In the genomic region with DNA sequence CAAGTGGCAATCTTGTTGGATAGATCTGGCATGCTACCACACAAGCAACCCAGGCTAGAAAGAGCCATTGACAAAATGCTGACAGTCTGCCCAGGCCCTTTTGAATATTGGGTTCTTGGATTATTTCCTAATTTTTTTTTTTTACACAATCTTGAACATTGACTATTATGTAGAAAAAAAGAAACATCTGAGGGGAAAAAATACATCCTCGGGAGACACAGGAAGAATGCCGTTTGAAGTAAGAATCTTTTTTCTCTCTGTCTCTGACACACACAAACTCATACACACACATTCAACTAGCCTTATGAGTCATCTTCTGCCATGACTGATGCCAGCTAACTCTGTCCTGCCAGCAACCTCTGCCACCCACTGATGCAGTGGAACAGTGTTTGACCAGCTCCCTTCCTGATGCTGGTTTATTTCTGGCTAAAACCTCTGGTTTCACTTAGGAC, we compare ENCODE assay signal across 8 cellular contexts. TPM values are rescaled to one million over a fixed set of nuclear protein-coding genes. Genes with fewer than 3 reads are reported as not detected.
DNase-seq lines count a peak whose midpoint lies in the region; ATAC-seq, FAIRE-seq and TF ChIP-seq lines count a peak whose summit lies in the region.
"Had no signal": no experiment of that assay in that cellular context is flagged by ENCODE, and none has a peak within 500 bp of the region (broad histone marks: within the 10 kb centered on the region; RNA-seq: fewer than 3 reads in every experiment).

No MANE protein-coding gene starts in this region.

- TF ChIP-seq CTCF in IMR-90 (conservative IDR thresholded peaks at IDR 0.05; ENCODE audit: low read depth, low read length) (no peak), body of pancreas (IDR thresholded peaks at IDR 0.05) (no peak), GM23338 (conservative IDR thresholded peaks at IDR 0.05; ENCODE audit: low read depth in 2 of 2) (no peak)

- BruUV-seq in IMR-90 (replicated peaks; lab: Mats Ljungman, UMichigan), result no TSS peak

- no peak overlapping the region for H3K9ac ChIP-seq in IMR-90 (ENCODE audit: low read depth, low read length)

- H3K4me3 Mint-ChIP-seq in GM23338, result no peak overlapping the region

- no peak overlapping the region for H2BK15ac ChIP-seq in IMR-90 (ENCODE audit: low read depth, low read length)

- peaks cover 82% of the 10 kb centered on the region for H3K79me2 ChIP-seq in GM23338 (replicated peaks; ENCODE audit: insufficient read depth)

- H3K36me3 Mint-ChIP-seq in GM23338 (ENCODE audit: low read depth), result no peaks in the 10 kb centered on the region

- TF ChIP-seq RAD21 in IMR-90 (IDR thresholded peaks at IDR 0.05; ENCODE audit: low read length), result no peak

- intact Hi-C loops in IMR-90 (cut with micrococcal nuclease) (no loop called here), body of pancreas (cut with DNase I) (no loop called here)

- no peak overlapping the region for H4K8ac ChIP-seq in IMR-90 (ENCODE audit: low read depth in 2 of 2, low read length in 2 of 2)

- no peak overlapping the region for H4K91ac ChIP-seq in IMR-90 (ENCODE audit: insufficient read depth, low read depth, low read length)

- H3K27ac ChIP-seq in IMR-90 (ENCODE audit: insufficient read depth, low read length), result no peak overlapping the region
- peak overlapping the region; percentile 85 to 88 (median 88) for H3K27ac ChIP-seq in body of pancreas
- no peak overlapping the region for H3K27ac ChIP-seq in substantia nigra (ENCODE audit: low read depth, low read length, poor library complexity, severe bottlenecking)
- H3K27ac ChIP-seq in GM23338 (ENCODE audit: low read depth), result no peak overlapping the region

- H3K36me3 ChIP-seq in IMR-90 (ENCODE audit: control insufficient read depth, insufficient read depth, low read length), result no peaks in the 10 kb centered on the region
- H3K36me3 ChIP-seq in body of pancreas (replicated peaks in 1 of 2; ENCODE audit: insufficient read depth in 1 of 2, low read depth in 2 of 2), result no peaks in the 10 kb centered on the region
- no peaks in the 10 kb centered on the region for H3K36me3 ChIP-seq in GM23338 (ENCODE audit: insufficient read depth)

- H3K27ac Mint-ChIP-seq in GM23338, result no peak overlapping the region

- H3F3A ChIP-seq in GM23338 (replicated peaks; ENCODE audit: low read depth), result no peaks in the 10 kb centered on the region

- no peak overlapping the region for H3K56ac ChIP-seq in IMR-90 (ENCODE audit: extremely low read depth, insufficient read depth, low read length)

- H3K4me2 ChIP-seq in IMR-90 (ENCODE audit: low read depth, low read length), result no peak overlapping the region
- no peak overlapping the region for H3K4me2 ChIP-seq in GM23338

- no peak overlapping the region for H3K14ac ChIP-seq in IMR-90 (replicated peaks; ENCODE audit: low read depth, low read length)

- H3K4ac ChIP-seq in IMR-90 (ENCODE audit: low read depth, low read length), result no peak overlapping the region

- TF ChIP-seq POLR2A in IMR-90 (IDR thresholded peaks at IDR 0.05; ENCODE audit: low read depth, low read length), result no peak
- no peak for TF ChIP-seq POLR2A in body of pancreas (IDR thresholded peaks at IDR 0.05)

- in situ Hi-C loops in IMR-90 (cut with MboI; ENCODE audit: low sequenced_read_pairs), result no loop called here

- peak; percentile 45 for FAIRE-seq in islet of Langerhans (lab: Jason Lieb, UNC)

- no peaks in the 10 kb centered on the region for H3K9me1 ChIP-seq in IMR-90 (ENCODE audit: insufficient read depth, low read length)

- POLR2A ChIA-PET in IMR-90 (lab: Charles Lee; ENCODE audit: unreplicated experiment), result no interaction called here

- no peak overlapping the region for H2BK20ac ChIP-seq in IMR-90 (ENCODE audit: low read depth, low read length)

- no peaks in the 10 kb centered on the region for H3K9me3 ChIP-seq in IMR-90 (ENCODE audit: control insufficient read depth, insufficient read depth, low read length)
- H3K9me3 ChIP-seq in body of pancreas, result no peaks in the 10 kb centered on the region

- H2AK9ac ChIP-seq in IMR-90 (replicated peaks; ENCODE audit: low read depth, low read length, poor library complexity), result no peak overlapping the region

- H2BK5ac ChIP-seq in IMR-90 (ENCODE audit: low read depth, low read length, poor library complexity, severe bottlenecking), result no peak overlapping the region

- H2BK120ac ChIP-seq in IMR-90 (ENCODE audit: low read depth, low read length), result no peak overlapping the region

- CTCF ChIA-PET in IMR-90 (lab: Yijun Ruan, JAX), result no interaction called here

- H3K27me3 Mint-ChIP-seq in GM23338 (ENCODE audit: insufficient read depth, low read depth, poor library complexity), result peaks cover 4% of the 10 kb centered on the region

- H3K4me3 ChIP-seq in IMR-90 (ENCODE audit: insufficient read depth, low read depth, low read length), result no peak overlapping the region
- H3K4me3 ChIP-seq in body of pancreas, result no peak overlapping the region
- no peak overlapping the region for H3K4me3 ChIP-seq in GM23338
- H3K4me3 ChIP-seq: skin epidermis had no signal

- H3K4me1 Mint-ChIP-seq in GM23338, result peaks cover 45% of the 10 kb centered on the region

- H4K20me1 ChIP-seq in IMR-90 (ENCODE audit: insufficient read depth, low read length), result no peaks in the 10 kb centered on the region
- H4K20me1 ChIP-seq in GM23338 (replicated peaks; ENCODE audit: insufficient read depth), result peaks cover 5% of the 10 kb centered on the region

- no peak overlapping the region for H3K18ac ChIP-seq in IMR-90 (ENCODE audit: low read depth, low read length)

- dilution Hi-C loops in IMR-90 (cut with HindIII; ENCODE audit: low sequenced_read_pairs, unreplicated experiment), result no loop called here

- DNase-seq in IMR-90, result peak; percentile 10
- peak; percentile 59 to 83 (median 74) for DNase-seq in body of pancreas
- DNase-seq in substantia nigra (lab: John Stamatoyannopoulos, UW), result peak in 35 of 49 donors; percentile 2 to 73 (median 33)
- DNase-seq in GM23338 (ENCODE audit: low spot score), result no peak
- no peak for DNase-seq in activated effector memory CD4-positive, alpha-beta T cell treated with Interleukin-2 at 50 U/mL for 16 hours

- no peaks in the 10 kb centered on the region for H3K79me1 ChIP-seq in IMR-90 (ENCODE audit: low read depth in 1 of 2, low read length in 2 of 2)

- ATAC-seq in IMR-90 (ENCODE audit: low read depth), result no peak
- peak; percentile 73 for ATAC-seq in body of pancreas
- ATAC-seq in GM23338, result no peak
- no peak for ATAC-seq in HG03280 (IDR thresholded peaks at IDR 0.05; ENCODE audit: unreplicated experiment)

- H3K27me3 ChIP-seq in IMR-90 (ENCODE audit: control insufficient read depth, insufficient read depth, low read length) (no peaks in the 10 kb centered on the region; the same call in 1 of the 2 replicates), body of pancreas (no peaks in the 10 kb centered on the region), GM23338 (ENCODE audit: insufficient read depth) (no peaks in the 10 kb centered on the region)

- H4K5ac ChIP-seq in IMR-90 (ENCODE audit: low read depth, low read length), result no peak overlapping the region

- H3K4me1 ChIP-seq in IMR-90 (ENCODE audit: control insufficient read depth, insufficient read depth, low read length), result no peaks in the 10 kb centered on the region
- peaks cover 83% of the 10 kb centered on the region for H3K4me1 ChIP-seq in body of pancreas
- peaks cover 40% of the 10 kb centered on the region for H3K4me1 ChIP-seq in GM23338 (ENCODE audit: insufficient read depth)

- H2AK5ac ChIP-seq in IMR-90 (ENCODE audit: low read depth, low read length), result no peak overlapping the region

- no CpG with 5 or more reads among the region's 2 CpGs for WGBS in IMR-90 (ENCODE audit: extremely low coverage in 2 of 2, insufficient read length in 1 of 2), 2 experiments
- WGBS in body of pancreas, 2 donors, result 16 to 25% methylated on average over 2 of the region's 2 CpGs

- H3K9me2 ChIP-seq in GM23338 (ENCODE audit: insufficient read depth), result peaks cover 3% of the 10 kb centered on the region

- H2AFZ ChIP-seq in IMR-90 (replicated peaks; ENCODE audit: low read length, poor library complexity), result no peak overlapping the region
- no peak overlapping the region for H2AFZ ChIP-seq in GM23338

- no peaks in the 10 kb centered on the region for H3K9me3 Mint-ChIP-seq in GM23338

- H3K23ac ChIP-seq in IMR-90 (ENCODE audit: low read depth, low read length), result no peak overlapping the region

TF ChIP-seq in IMR-90, 13 proteins besides CTCF, POLR2A, EP300 and RAD21:
- TF ChIP-seq FOS (IDR thresholded peaks at IDR 0.05; ENCODE audit: low read depth, low read length), result 0 out of 2 replicates have a peak, but pooled peaks have one; percentile 16
- TF ChIP-seq, protein P1, sequence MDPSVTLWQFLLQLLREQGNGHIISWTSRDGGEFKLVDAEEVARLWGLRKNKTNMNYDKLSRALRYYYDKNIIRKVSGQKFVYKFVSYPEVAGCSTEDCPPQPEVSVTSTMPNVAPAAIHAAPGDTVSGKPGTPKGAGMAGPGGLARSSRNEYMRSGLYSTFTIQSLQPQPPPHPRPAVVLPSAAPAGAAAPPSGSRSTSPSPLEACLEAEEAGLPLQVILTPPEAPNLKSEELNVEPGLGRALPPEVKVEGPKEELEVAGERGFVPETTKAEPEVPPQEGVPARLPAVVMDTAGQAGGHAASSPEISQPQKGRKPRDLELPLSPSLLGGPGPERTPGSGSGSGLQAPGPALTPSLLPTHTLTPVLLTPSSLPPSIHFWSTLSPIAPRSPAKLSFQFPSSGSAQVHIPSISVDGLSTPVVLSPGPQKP (IDR thresholded peaks at IDR 0.05; ENCODE audit: borderline replicate concordance, low read depth, low read length), result no peak

TF ChIP-seq in GM23338, 12 proteins besides CTCF, POLR2A, EP300 and RAD21 (continues in another document):
- TF ChIP-seq EZH2 (IDR thresholded peaks at IDR 0.05; ENCODE audit: low read depth, unreplicated experiment) (no peak), EZH2phosphoT487 (IDR thresholded peaks at IDR 0.05; ENCODE audit: unreplicated experiment) (no peak)

RNA-seq across cellular contexts. Expression of a gene that starts 47.2 kb away (rescaled TPM):
- total RNA-seq in IMR-90 (2012; rRNA removed) (under 0.01 and 0.18 TPM in 2 replicates), body of pancreas (10 to 100 TPM; 56.8 to 79.1 TPM)
- polyA plus RNA-seq in IMR-90 (2012; rRNA removed) (0.17 and 0.32 TPM in 2 replicates), GM23338 (2016; fragmentation: Nextera tagmentation; extraction: Ambion mirVana) (50.5 and 51.5 TPM in 2 replicates)
- polyA plus RNA-seq in IMR-90 (2012; cell fraction: cytosol; rRNA removed), result 0.05 TPM in 2 replicates
- polyA plus RNA-seq in IMR-90 (2012; cell fraction: nucleus; rRNA removed; ENCODE audit: low replicate concordance), result 0.13 and 0.28 TPM in 2 replicates
- total RNA-seq in GM23338 (2014; rRNA removed; shearing (Covaris generic)), result 35.9 and 47.7 TPM in 2 replicates

Comparison
In these comparisons a context has a peak if more than half of its experiments do, and no peak if none do; other contexts are left out.
1. DNase-seq: peak in IMR-90 (single experiment), body of pancreas (4 of 4) and substantia nigra (35 of 49); none in GM23338 (single experiment) and activated effector memory CD4-positive, alpha-beta T cell treated with Interleukin-2 at 50 U/mL for 16 hours (single experiment).
2. H3K27ac ChIP-seq: peak in body of pancreas (4 of 4); none in IMR-90 (single experiment), substantia nigra (single experiment) and GM23338 (single experiment).
3. RNA of a gene that starts 47.2 kb away (total RNA-seq): 56.8 to 79.1 TPM in body of pancreas and 35.9 to 47.7 TPM in GM23338; under 0.01 to 0.18 TPM in IMR-90; every median in the first group is over 10 times any median in the second.